Comparison of ENCODE assay signal across 25 cellular contexts in genomic region chr1:34272152-34272551, GRCh38.
"Had no signal": no experiment of that assay in that cellular context is flagged by ENCODE, and none has a peak within 500 bp of the region (broad histone marks: within the 10 kb centered on the region; RNA-seq: fewer than 3 reads in every experiment).

No MANE protein-coding gene starts in this region.

- DNase-seq: activated CD4-positive, alpha-beta T cell treated with anti-CD3 and anti-CD28 coated beads for 36 hours; activated CD4-positive, alpha-beta T cell treated with anti-CD3 and anti-CD28 coated beads, Interleukin-2, amount 50 U/mL, for 1 hour; activated CD4-positive, alpha-beta T cell treated with anti-CD3 and anti-CD28 coated beads, Interleukin-2, amount 50 U/mL, for 48 hours; activated CD4-positive, CD25-positive, alpha-beta regulatory T cell; activated CD4-positive, CD25-positive, alpha-beta regulatory T cell treated with anti-CD3 and anti-CD28 coated beads, Interleukin-2, amount 50 U/mL, for 72 hours; activated CD8-positive, alpha-beta memory T cell treated with anti-CD3 and anti-CD28 coated beads for 24 hours; activated CD8-positive, alpha-beta T cell treated with anti-CD3 and anti-CD28 coated beads for 36 hours; activated effector memory CD4-positive, alpha-beta T cell treated with anti-CD3 and anti-CD28 coated beads, Interleukin-2, amount 50 U/mL, for 16 hours; activated naive CD4-positive, alpha-beta T cell treated with anti-CD3 and anti-CD28 coated beads for 36 hours; activated naive CD8-positive, alpha-beta T cell treated with anti-CD3 and anti-CD28 coated beads for 36 hours; activated naive CD8-positive, alpha-beta T cell treated with anti-CD3 and anti-CD28 coated beads, Interleukin-2, amount 50 U/mL, for 24 hours; activated T-cell treated with anti-CD3 and anti-CD28 coated beads, Interleukin-2, amount 50 U/mL, for 4 hours; adrenal gland; aorta; central memory CD4-positive, alpha-beta T cell; cerebellar nuclear complex; colonic mucosa; effector CD8-positive, alpha-beta T cell; foreskin fibroblast; T-helper 2 cell had no signal

- H3K27ac Mint-ChIP-seq: activated CD4-positive, alpha-beta T cell treated with anti-CD3 and anti-CD28 coated beads for 36 hours; activated CD8-positive, alpha-beta T cell treated with anti-CD3 and anti-CD28 coated beads for 36 hours; activated naive CD4-positive, alpha-beta T cell treated with anti-CD3 and anti-CD28 coated beads for 36 hours; activated naive CD4-positive, alpha-beta T cell treated with anti-CD3 and anti-CD28 coated beads, Interleukin-2, amount 50 U/mL, for 24 hours; activated naive CD8-positive, alpha-beta T cell treated with anti-CD3 and anti-CD28 coated beads for 36 hours; activated naive CD8-positive, alpha-beta T cell treated with anti-CD3 and anti-CD28 coated beads, Interleukin-2, amount 50 U/mL, for 24 hours; activated T-helper 2 cell treated with anti-CD3 and anti-CD28 coated beads, Interferon-gamma antibody, Interleukin-2, Interleukin-4, amounts not matched to agents 10 μg/mL and 5 μg/mL and 100 μg/mL, durations not matched to agents 14 hours and 24 hours and 36 hours; brain had no signal

- H3K9me3 Mint-ChIP-seq: activated CD8-positive, alpha-beta T cell treated with anti-CD3 and anti-CD28 coated beads for 36 hours; activated naive CD4-positive, alpha-beta T cell treated with anti-CD3 and anti-CD28 coated beads for 36 hours; activated naive CD4-positive, alpha-beta T cell treated with anti-CD3 and anti-CD28 coated beads, Interleukin-2, amount 50 U/mL, for 24 hours; activated naive CD8-positive, alpha-beta T cell treated with anti-CD3 and anti-CD28 coated beads for 36 hours; activated naive CD8-positive, alpha-beta T cell treated with anti-CD3 and anti-CD28 coated beads, Interleukin-2, amount 50 U/mL, for 24 hours; activated T-cell treated with anti-CD3 and anti-CD28 coated beads, Interleukin-2, amount 50 U/mL, for 4 hours; activated T-helper 2 cell treated with anti-CD3 and anti-CD28 coated beads, Interferon-gamma antibody, Interleukin-2, Interleukin-4, amounts not matched to agents 10 μg/mL and 5 μg/mL and 100 μg/mL, durations not matched to agents 14 hours and 24 hours and 36 hours; brain had no signal

- H3K4me1 ChIP-seq: adrenal gland, breast epithelium, colonic mucosa had no signal

- H3K4me1 Mint-ChIP-seq: activated CD4-positive, alpha-beta T cell treated with anti-CD3 and anti-CD28 coated beads for 36 hours; activated naive CD4-positive, alpha-beta T cell treated with anti-CD3 and anti-CD28 coated beads, Interleukin-2, amount 50 U/mL, for 24 hours; activated naive CD8-positive, alpha-beta T cell treated with anti-CD3 and anti-CD28 coated beads for 36 hours; activated naive CD8-positive, alpha-beta T cell treated with anti-CD3 and anti-CD28 coated beads, Interleukin-2, amount 50 U/mL, for 24 hours had no signal

- H3K36me3 ChIP-seq: adrenal gland, breast epithelium, cardiac muscle cell, colonic mucosa had no signal

- H3K27me3 ChIP-seq: cardiac muscle cell, colonic mucosa had no signal

- H3K36me3 Mint-ChIP-seq: activated naive CD4-positive, alpha-beta T cell treated with anti-CD3 and anti-CD28 coated beads, Interleukin-2, amount 50 U/mL, for 24 hours; activated naive CD8-positive, alpha-beta T cell treated with anti-CD3 and anti-CD28 coated beads for 36 hours; brain had no signal

- H3K4me3 ChIP-seq: adrenal gland, breast epithelium, cardiac muscle cell, colonic mucosa had no signal

- H3K4me3 Mint-ChIP-seq: activated CD4-positive, alpha-beta T cell treated with anti-CD3 and anti-CD28 coated beads for 36 hours; activated CD8-positive, alpha-beta T cell treated with anti-CD3 and anti-CD28 coated beads for 36 hours; activated naive CD4-positive, alpha-beta T cell treated with anti-CD3 and anti-CD28 coated beads for 36 hours; activated naive CD4-positive, alpha-beta T cell treated with anti-CD3 and anti-CD28 coated beads, Interleukin-2, amount 50 U/mL, for 24 hours; activated naive CD8-positive, alpha-beta T cell treated with anti-CD3 and anti-CD28 coated beads for 36 hours; activated naive CD8-positive, alpha-beta T cell treated with anti-CD3 and anti-CD28 coated beads, Interleukin-2, amount 50 U/mL, for 24 hours; activated T-cell treated with anti-CD3 and anti-CD28 coated beads, Interleukin-2, amount 50 U/mL, for 4 hours; brain had no signal

- H3K27ac ChIP-seq: adrenal gland, breast epithelium, cardiac muscle cell, colonic mucosa had no signal

- H3K9me3 ChIP-seq: adrenal gland, breast epithelium, colonic mucosa had no signal
